ENCODE assay signal across 8 cellular contexts in genomic region chr7:138396251-138397070, GRCh38.
A peak's percentile ranks its signal among the peaks of the same experiment; 100 is the strongest.
DNase-seq lines count a peak whose midpoint lies in the region; ATAC-seq and TF ChIP-seq lines count a peak whose summit lies in the region.

No MANE protein-coding gene starts in this region.

- no peaks in the 10 kb centered on the region for H3K9me3 ChIP-seq in lower lobe of right lung
- H3K9me3 ChIP-seq in tibial nerve: peaks cover 0 to 7% (median 0%) of the 10 kb centered on the region in 4 donors

- TF ChIP-seq CTCF in lower lobe of right lung (IDR thresholded peaks at IDR 0.05) (no peak), tibial nerve (IDR thresholded peaks at IDR 0.05) (no peak)

- TF ChIP-seq EP300 in tibial nerve (IDR thresholded peaks at IDR 0.05): no peak

- H3K27me3 ChIP-seq in H7 (ENCODE audit: control insufficient read depth, insufficient read depth, low read length) (no peaks in the 10 kb centered on the region), lower lobe of right lung (ENCODE audit: low read depth) (no peaks in the 10 kb centered on the region), tibial nerve (no peaks in the 10 kb centered on the region)

- no peaks in the 10 kb centered on the region for H3K36me3 Mint-ChIP-seq in activated naive CD8-positive, alpha-beta T cell treated with anti-CD3 and anti-CD28 coated beads for 36 hours

- H3K4me1 Mint-ChIP-seq in activated naive CD8-positive, alpha-beta T cell treated with anti-CD3 and anti-CD28 coated beads for 36 hours: no peaks in the 10 kb centered on the region

- TF ChIP-seq POLR2A in tibial nerve (IDR thresholded peaks at IDR 0.05): no peak

- peak overlapping the region; percentile 27 for H3K27ac ChIP-seq in lower lobe of right lung
- no peak overlapping the region for H3K27ac ChIP-seq in tibial nerve

- H3K36me3 ChIP-seq in H7 (replicated peaks; ENCODE audit: control insufficient read depth, insufficient read depth, low read length) (no peaks in the 10 kb centered on the region), lower lobe of right lung (no peaks in the 10 kb centered on the region), tibial nerve (no peaks in the 10 kb centered on the region)

- H3K9me3 Mint-ChIP-seq in activated naive CD8-positive, alpha-beta T cell treated with anti-CD3 and anti-CD28 coated beads for 36 hours: no peaks in the 10 kb centered on the region

- H3K4me1 ChIP-seq in lower lobe of right lung (no peaks in the 10 kb centered on the region), tibial nerve (no peaks in the 10 kb centered on the region)

- no peaks in the 10 kb centered on the region for H3K27me3 Mint-ChIP-seq in activated naive CD8-positive, alpha-beta T cell treated with anti-CD3 and anti-CD28 coated beads for 36 hours

- H3K27ac Mint-ChIP-seq in activated naive CD8-positive, alpha-beta T cell treated with anti-CD3 and anti-CD28 coated beads for 36 hours: no peak overlapping the region

- H3K4me3 Mint-ChIP-seq in activated naive CD8-positive, alpha-beta T cell treated with anti-CD3 and anti-CD28 coated beads for 36 hours: no peak overlapping the region

- ATAC-seq in GM18867 (IDR thresholded peaks at IDR 0.05; ENCODE audit: unreplicated experiment): peak; percentile 86
- ATAC-seq in HG03565 (IDR thresholded peaks at IDR 0.05; ENCODE audit: unreplicated experiment): peak; percentile 59
- ATAC-seq in lower lobe of right lung: peak; percentile 92 to 95
- ATAC-seq in HG03039 (IDR thresholded peaks at IDR 0.05; ENCODE audit: unreplicated experiment): no peak

- H3K4me3 ChIP-seq in H7 (ENCODE audit: insufficient read depth, low read depth, low read length) (no peak overlapping the region), lower lobe of right lung (no peak overlapping the region), tibial nerve (no peak overlapping the region)

- 79 to 85% methylated on average over 3 of the region's 3 CpGs for WGBS in tibial nerve, 2 donors

- intact Hi-C loops in lower lobe of right lung (cut with DNase I): no loop called here

- DNase-seq in H7 (peak; percentile 52), lower lobe of right lung (no peak), tibial nerve (ENCODE audit: low spot score in 2 of 2) (no peak), SKM-1 treated with dmso at 0.1 percent for 144 hours (lab: John Stamatoyannopoulos, UW; ENCODE audit: unreplicated experiment) (no peak)
- no peak for DNase-seq in activated naive CD8-positive, alpha-beta T cell treated with anti-CD3 and anti-CD28 coated beads for 36 hours
